1 cellular context compared by ENCODE assay signal in the genomic region with DNA sequence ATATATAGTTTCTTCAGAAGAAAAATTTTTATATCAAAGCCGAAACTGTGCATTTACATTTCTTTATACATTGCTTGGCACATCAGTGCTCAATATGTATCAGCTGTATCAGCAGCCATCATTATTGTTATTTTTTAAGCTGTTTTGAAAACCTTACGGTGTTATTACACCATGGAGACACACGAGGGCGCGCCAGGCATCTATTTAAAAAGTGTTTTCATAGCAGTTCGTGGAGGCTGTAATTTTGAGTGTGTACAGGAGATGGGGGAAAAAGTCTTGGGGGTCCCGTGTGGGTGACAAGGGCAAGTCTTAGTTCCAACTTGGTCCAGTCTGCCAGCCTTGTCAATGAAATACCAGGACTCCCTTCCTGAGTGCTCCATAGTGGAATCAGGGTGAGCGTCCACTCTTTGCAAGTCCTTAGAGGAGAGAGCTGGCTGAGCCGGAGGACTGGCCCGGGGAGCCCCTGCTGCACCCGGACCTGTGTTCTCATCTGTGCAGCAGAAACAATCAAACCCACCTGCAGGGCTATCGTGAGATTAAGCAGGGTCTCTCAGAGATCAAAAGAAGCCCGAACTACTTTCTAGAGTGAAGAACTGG.
TF ChIP-seq lines count a peak whose summit lies in the region.

No MANE protein-coding gene starts in this region.

TF ChIP-seq in IMR-90, 13 proteins besides CTCF, POLR2A, EP300 and RAD21:
- TF ChIP-seq NFE2L2 (IDR thresholded peaks at IDR 0.05; ENCODE audit: low read depth, low read length): no peak
- peak; percentile 72 for TF ChIP-seq SMC3 (IDR thresholded peaks at IDR 0.05; ENCODE audit: low read depth, low read length)
TF ChIP-seq in IMR-90: peak in this region for 1.
